ENCODE assay signal across 15 cellular contexts in genomic region chr13:40306817-40307216, GRCh38.
DNase-seq lines count a peak whose midpoint lies in the region; ATAC-seq lines count a peak whose summit lies in the region.
"Had no signal": no experiment of that assay in that cellular context is flagged by ENCODE, and none has a peak within 500 bp of the region (broad histone marks: within the 10 kb centered on the region; RNA-seq: fewer than 3 reads in every experiment).

No MANE protein-coding gene starts in this region.

- DNase-seq in activated effector memory CD4-positive, alpha-beta T cell treated with anti-CD3 and anti-CD28 coated beads, Interleukin-2, amount 50 U/mL, for 16 hours: peak; percentile 69
- no peak for DNase-seq in activated effector memory CD4-positive, alpha-beta T cell treated with Interleukin-2 at 50 U/mL for 16 hours
- peak; percentile 65 to 73 for DNase-seq in activated T-cell treated with anti-CD3 and anti-CD28 coated beads, Interleukin-2, amount 50 U/mL, for 48 hours
- DNase-seq in kidney tubule cell (ENCODE audit: low spot score) (peak; percentile 5), DMS53 (lab: John Stamatoyannopoulos, UW) (no peak), amygdala (lab: John Stamatoyannopoulos, UW) (no peak)
- DNase-seq in stimulated activated CD8-positive, alpha-beta memory T cell treated with anti-CD3 and anti-CD28 coated beads, Interleukin-7, amount 100 ng/mL, for 48 hours (ENCODE audit: extremely low read depth in 1 of 2, low read depth in 1 of 2): peak; percentile 9 to 52
- DNase-seq: CD8-positive, alpha-beta memory T cell; HFFc6; immature natural killer cell; Karpas-422; naive B cell; pancreas; PC-9 had no signal

- ATAC-seq in GM21447 (IDR thresholded peaks at IDR 0.05; ENCODE audit: unreplicated experiment): no peak
- ATAC-seq: pancreas had no signal

Comparison
In these comparisons a context has a peak if more than half of its experiments do, and no peak if none do; other contexts are left out.
1. DNase-seq: peak in activated effector memory CD4-positive, alpha-beta T cell treated with anti-CD3 and anti-CD28 coated beads, Interleukin-2, amount 50 U/mL, for 16 hours (single experiment), activated T-cell treated with anti-CD3 and anti-CD28 coated beads, Interleukin-2, amount 50 U/mL, for 48 hours (2 of 2), kidney tubule cell (single experiment) and stimulated activated CD8-positive, alpha-beta memory T cell treated with anti-CD3 and anti-CD28 coated beads, Interleukin-7, amount 100 ng/mL, for 48 hours (2 of 2); none in activated effector memory CD4-positive, alpha-beta T cell treated with Interleukin-2 at 50 U/mL for 16 hours (single experiment), DMS53 (single experiment) and amygdala (0 of 56).